In the genomic region with DNA sequence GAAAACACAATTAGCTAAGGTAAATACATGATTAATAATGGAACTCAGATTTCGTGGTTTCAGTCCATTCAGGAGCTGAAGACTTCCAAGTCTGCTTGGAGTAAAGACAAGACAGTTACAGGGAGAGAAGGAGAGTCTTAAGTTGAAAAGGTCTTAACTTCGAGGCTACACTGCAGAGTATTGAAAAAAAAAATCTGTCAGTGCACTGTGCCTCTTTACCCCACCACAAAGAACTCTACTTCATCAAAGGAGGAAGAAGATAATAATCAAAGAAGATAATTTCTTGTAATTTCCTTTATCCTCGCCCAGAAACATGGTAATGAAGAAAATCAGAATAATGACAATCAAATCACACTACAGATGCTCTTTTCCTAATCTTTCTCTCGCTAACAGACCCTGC, we compare ENCODE assay signal across 22 cellular contexts.
"Had no signal": no experiment of that assay in that cellular context is flagged by ENCODE, and none has a peak within 500 bp of the region (broad histone marks: within the 10 kb centered on the region; RNA-seq: fewer than 3 reads in every experiment).

No MANE protein-coding gene starts in this region.

- FAIRE-seq: urothelium cell line had no signal

- H3K27ac ChIP-seq: left ventricle myocardium inferior, ovary, right atrium auricular region, right lobe of liver, suprapubic skin, thoracic aorta, tibial artery, upper lobe of right lung had no signal

- H3K4me3 ChIP-seq: left ventricle myocardium inferior, lung, ovary, right atrium auricular region, right lobe of liver, smooth muscle cell, suprapubic skin, thoracic aorta, tibial artery, upper lobe of right lung had no signal

- H3K4me3 Mint-ChIP-seq: mesothelial cell of epicardium; naive B cell; natural killer cell treated with Interleukin-12 subunit alpha and Interleukin-12 subunit beta and Interleukin-15 and Interleukin-18, amount 100 ng/mL, for 72 hours; stimulated activated naive CD8-positive, alpha-beta T cell treated with anti-CD3 and anti-CD28 coated beads, Interleukin-15, Interleukin-2, amounts not matched to agents 100 ng/mL and 50 ng/mL, for 24 hours had no signal

- H3K9me3 ChIP-seq: left ventricle myocardium inferior, ovary, right atrium auricular region, right lobe of liver, suprapubic skin, thoracic aorta, tibial artery, upper lobe of right lung had no signal

- H3K4me1 ChIP-seq: right atrium auricular region, right lobe of liver, tibial artery, upper lobe of right lung had no signal

- H3K27ac Mint-ChIP-seq: mesothelial cell of epicardium; natural killer cell treated with Interleukin-12 subunit alpha and Interleukin-12 subunit beta and Interleukin-15 and Interleukin-18, amount 100 ng/mL, for 72 hours; stimulated activated naive CD8-positive, alpha-beta T cell treated with anti-CD3 and anti-CD28 coated beads, Interleukin-15, Interleukin-2, amounts not matched to agents 100 ng/mL and 50 ng/mL, for 24 hours had no signal

- H3K27me3 Mint-ChIP-seq: naive B cell; natural killer cell treated with Interleukin-12 subunit alpha and Interleukin-12 subunit beta and Interleukin-15 and Interleukin-18, amount 100 ng/mL, for 72 hours; progenitor cell of endocrine pancreas; stimulated activated naive CD8-positive, alpha-beta T cell treated with anti-CD3 and anti-CD28 coated beads, Interleukin-15, Interleukin-2, amounts not matched to agents 100 ng/mL and 50 ng/mL, for 24 hours had no signal

- DNase-seq: islet precursor cell; left ventricle myocardium inferior; mesendoderm; naive B cell; ovary; right lobe of liver; stimulated activated CD4-positive, alpha-beta T cell treated with anti-CD3 and anti-CD28 coated beads, Interleukin-1b, Interleukin-23, amount 100 ng/mL, for 48 hours; stimulated activated CD4-positive, alpha-beta T cell treated with anti-CD3 and anti-CD28 coated beads, Interleukin-2, amount 100 ng/mL, for 48 hours; stimulated activated naive CD4-positive, alpha-beta T cell; tibial artery; trophoblast cell; upper lobe of right lung had no signal

- H3K27me3 ChIP-seq: ovary, right atrium auricular region, right lobe of liver, suprapubic skin, tibial artery, upper lobe of right lung had no signal

- H3K36me3 ChIP-seq: left ventricle myocardium inferior, ovary, right atrium auricular region, right lobe of liver, thoracic aorta, tibial artery, upper lobe of right lung had no signal

- ATAC-seq: natural killer cell treated with Interleukin-12 subunit alpha and Interleukin-12 subunit beta and Interleukin-15 and Interleukin-18, amount 100 ng/mL, for 72 hours; right lobe of liver; upper lobe of right lung had no signal

- H3K9me3 Mint-ChIP-seq: naive B cell; natural killer cell treated with Interleukin-12 subunit alpha and Interleukin-12 subunit beta and Interleukin-15 and Interleukin-18, amount 100 ng/mL, for 72 hours; stimulated activated naive CD8-positive, alpha-beta T cell treated with anti-CD3 and anti-CD28 coated beads, Interleukin-15, Interleukin-2, amounts not matched to agents 100 ng/mL and 50 ng/mL, for 24 hours had no signal
